8 cellular contexts compared by ENCODE assay signal in genomic region chr1:19483691-19484090, GRCh38. TPM values are rescaled to one million over a fixed set of nuclear protein-coding genes. Genes with fewer than 3 reads are reported as not detected.
DNase-seq lines count a peak whose midpoint lies in the region; ATAC-seq, FAIRE-seq and TF ChIP-seq lines count a peak whose summit lies in the region.
"Had no signal": no experiment of that assay in that cellular context is flagged by ENCODE, and none has a peak within 500 bp of the region (broad histone marks: within the 10 kb centered on the region; RNA-seq: fewer than 3 reads in every experiment).

No MANE protein-coding gene starts in this region.

- ATAC-seq in HCT116 = no peak
- no peak for ATAC-seq in activated CD8-positive, alpha-beta T cell treated with anti-CD3 and anti-CD28 coated beads, Interleukin-2, amount 10 ng/mL, durations not matched to agents 7 days and 5 days
- no peak for ATAC-seq in stimulated activated memory B cell treated with anti-CD40 and anti-IgM and Interleukin-4, amounts not matched to agents 10 μg/mL and 1 μg/mL and 100 μg/mL, for 72 hours

- peak overlapping the region; percentile 99 for H3K4me2 ChIP-seq in HCT116 (ENCODE audit: low read length)

- peak overlapping the region; percentile 92 to 97 for H3K4me3 ChIP-seq in HCT116 (replicated peaks in 1 of 2; ENCODE audit: low read depth in 1 of 2, low read length in 2 of 2)
- H3K4me3 ChIP-seq in iPS-18c (ENCODE audit: insufficient read depth, low read depth, low read length) = peak overlapping the region; percentile 95

- no peaks in the 10 kb centered on the region for H3K27me3 ChIP-seq in HCT116 (ENCODE audit: insufficient read depth, low read length)

- peaks cover 41% of the 10 kb centered on the region for H3K36me3 Mint-ChIP-seq in activated CD8-positive, alpha-beta T cell treated with anti-CD3 and anti-CD28 coated beads, Interleukin-2, amount 10 ng/mL, durations not matched to agents 7 days and 5 days (ENCODE audit: low read depth)
- H3K36me3 Mint-ChIP-seq in stimulated activated memory B cell treated with anti-CD40 and anti-IgM and Interleukin-4, amounts not matched to agents 10 μg/mL and 1 μg/mL and 100 μg/mL, for 72 hours = peaks cover 14% of the 10 kb centered on the region

- peak overlapping the region; percentile 95 for H3K4me3 Mint-ChIP-seq in activated CD8-positive, alpha-beta T cell treated with anti-CD3 and anti-CD28 coated beads, Interleukin-2, amount 10 ng/mL, durations not matched to agents 7 days and 5 days
- peak overlapping the region; percentile 88 for H3K4me3 Mint-ChIP-seq in stimulated activated memory B cell treated with anti-CD40 and anti-IgM and Interleukin-4, amounts not matched to agents 10 μg/mL and 1 μg/mL and 100 μg/mL, for 72 hours

- no peak for TF ChIP-seq RAD21 in HCT116 (IDR thresholded peaks at IDR 0.05; ENCODE audit: low read depth)

- H3K27me3 Mint-ChIP-seq in activated CD8-positive, alpha-beta T cell treated with anti-CD3 and anti-CD28 coated beads, Interleukin-2, amount 10 ng/mL, durations not matched to agents 7 days and 5 days (ENCODE audit: low read depth) = no peaks in the 10 kb centered on the region
- H3K27me3 Mint-ChIP-seq in stimulated activated memory B cell treated with anti-CD40 and anti-IgM and Interleukin-4, amounts not matched to agents 10 μg/mL and 1 μg/mL and 100 μg/mL, for 72 hours = no peaks in the 10 kb centered on the region

- TF ChIP-seq CTCF in HCT116 (IDR thresholded peaks at IDR 0.05 in 2 of 3, conservative IDR thresholded peaks at IDR 0.05 in 1 of 3; ENCODE audit: borderline replicate concordance in 1 of 3, insufficient read depth in 1 of 3, low read depth in 2 of 3, low read length in 2 of 3) = no peak

- H3K4me1 Mint-ChIP-seq in activated CD8-positive, alpha-beta T cell treated with anti-CD3 and anti-CD28 coated beads, Interleukin-2, amount 10 ng/mL, durations not matched to agents 7 days and 5 days (ENCODE audit: low read depth) = peaks cover 74% of the 10 kb centered on the region
- peaks cover 83% of the 10 kb centered on the region for H3K4me1 Mint-ChIP-seq in stimulated activated memory B cell treated with anti-CD40 and anti-IgM and Interleukin-4, amounts not matched to agents 10 μg/mL and 1 μg/mL and 100 μg/mL, for 72 hours

- H4K20me1 ChIP-seq in HCT116 (ENCODE audit: insufficient read depth) = no peaks in the 10 kb centered on the region

- POLR2A ChIA-PET in HCT116 (lab: Charles Lee) = no interaction called here
- POLR2A ChIA-PET in activated CD8-positive, alpha-beta T cell treated with anti-CD3 and anti-CD28 coated beads, Interleukin-2, amount 10 ng/mL, durations not matched to agents 7 days and 5 days (lab: Charles Lee) = interaction anchor here (1.0 to 13.1 kb wide), 7 partner anchors 15 to 116 kb away, joined by 3 to 194 read pairs (median 6); no protein-coding TSS in a partner anchor

- H3K9ac ChIP-seq in HCT116 (ENCODE audit: low read length) = peak overlapping the region; percentile 87

- H3K9me3 ChIP-seq in HCT116 (ENCODE audit: control insufficient read depth in 1 of 2, insufficient read depth in 1 of 2, low read depth in 1 of 2, low read length in 2 of 2) = no peaks in the 10 kb centered on the region
- no peaks in the 10 kb centered on the region for H3K9me3 ChIP-seq in iPS-18c (ENCODE audit: control insufficient read depth, insufficient read depth, low read length)

- RAD21 ChIA-PET in HCT116 (lab: Charles Lee; ENCODE audit: low non-redundant PET in 1 of 2, low total read pairs in 2 of 2, uncharacterized antibody in 2 of 2, unreplicated experiment in 2 of 2) = no interaction called here

- H3K79me2 ChIP-seq in HCT116 (ENCODE audit: insufficient read depth, low read length) = peaks cover 78% of the 10 kb centered on the region

- no peak for FAIRE-seq in GM12891 (lab: Jason Lieb, UNC)

- TF ChIP-seq POLR2A in HCT116 (IDR thresholded peaks at IDR 0.05; ENCODE audit: borderline replicate concordance, extremely low read depth, insufficient read depth, insufficient read length) = no peak
- TF ChIP-seq POLR2A in GM12891 (IDR thresholded peaks at IDR 0.05; ENCODE audit: low read depth, low read length) = no peak; the same call in 1 of the 2 replicates

- H3K4me1 ChIP-seq in HCT116 (ENCODE audit: control insufficient read depth in 1 of 2, insufficient read depth in 2 of 2, low read length in 2 of 2) = peaks cover 11 to 23% of the 10 kb centered on the region in 2 experiments; a peak in 3 of 4 replicates

- H3K9me2 ChIP-seq in HCT116 (ENCODE audit: insufficient read depth) = no peaks in the 10 kb centered on the region

- CTCF ChIA-PET in HCT116 (lab: Charles Lee) = interaction anchor here (1.2 kb wide), 1 partner anchor 99 kb away, joined by 4 read pairs; no protein-coding TSS in a partner anchor
- CTCF ChIA-PET in activated CD8-positive, alpha-beta T cell treated with anti-CD3 and anti-CD28 coated beads, Interleukin-2, amount 10 ng/mL, durations not matched to agents 7 days and 5 days (lab: Charles Lee) = interaction anchor here (0.7 to 2.4 kb wide), 8 partner anchors 14 to 170 kb away, joined by 3 to 13 read pairs (median 5); no protein-coding TSS in a partner anchor

- no peaks in the 10 kb centered on the region for H3K9me3 Mint-ChIP-seq in activated CD8-positive, alpha-beta T cell treated with anti-CD3 and anti-CD28 coated beads, Interleukin-2, amount 10 ng/mL, durations not matched to agents 7 days and 5 days (ENCODE audit: insufficient read depth)
- H3K9me3 Mint-ChIP-seq in stimulated activated memory B cell treated with anti-CD40 and anti-IgM and Interleukin-4, amounts not matched to agents 10 μg/mL and 1 μg/mL and 100 μg/mL, for 72 hours = no peaks in the 10 kb centered on the region

- no peaks in the 10 kb centered on the region for H3K36me3 ChIP-seq in HCT116 (ENCODE audit: control insufficient read depth in 1 of 2, insufficient read depth in 2 of 2, low read length in 2 of 2)

- H3K27ac ChIP-seq in HCT116 (ENCODE audit: low read depth, low read length) = no peak overlapping the region; the same call in 1 of the 2 replicates

- intact Hi-C loops in HCT116 (cut with micrococcal nuclease) = loop anchor here (5.0 kb wide), 1 partner anchor 114 kb away; a partner anchor contains a TSS

- no peak overlapping the region for H2AFZ ChIP-seq in HCT116 (ENCODE audit: low read depth, low read length, poor library complexity, severe bottlenecking)

- H3K27ac Mint-ChIP-seq in activated CD8-positive, alpha-beta T cell treated with anti-CD3 and anti-CD28 coated beads, Interleukin-2, amount 10 ng/mL, durations not matched to agents 7 days and 5 days = peak overlapping the region; percentile 92
- peak overlapping the region; percentile 94 for H3K27ac Mint-ChIP-seq in stimulated activated memory B cell treated with anti-CD40 and anti-IgM and Interleukin-4, amounts not matched to agents 10 μg/mL and 1 μg/mL and 100 μg/mL, for 72 hours

- DNase-seq in HCT116 (ENCODE audit: low read depth, low spot score) = no peak
- no peak for DNase-seq in activated CD8-positive, alpha-beta T cell treated with anti-CD3 and anti-CD28 coated beads, Interleukin-2, amount 10 ng/mL, durations not matched to agents 7 days and 5 days
- no peak for DNase-seq in islet precursor cell
- DNase-seq in GM12891 (ENCODE audit: insufficient read length, low spot score) = no peak
- no peak for DNase-seq in NOMO-1 treated with dmso at 0.1 percent for 144 hours (lab: John Stamatoyannopoulos, UW; ENCODE audit: unreplicated experiment)
- DNase-seq: NK-92 treated with Interleukin-12 subunit alpha and Interleukin-12 subunit beta, amount 100 ng/mL, for 24 hours had no signal

- no TSS peak for BruUV-seq in HCT116 (replicated peaks; lab: Mats Ljungman, UMichigan)

TF ChIP-seq in HCT116, 20 proteins besides CTCF, POLR2A, EP300 and RAD21 (continues in another document):
- TF ChIP-seq EZH2 (IDR thresholded peaks at IDR 0.05) (no peak), TCF7L2 (IDR thresholded peaks at IDR 0.05; ENCODE audit: borderline replicate concordance, extremely low read depth, insufficient read depth, insufficient read length) (no peak), JUND (IDR thresholded peaks at IDR 0.05) (no peak), ZFX (IDR thresholded peaks at IDR 0.05) (no peak), EGR1 (IDR thresholded peaks at IDR 0.05; ENCODE audit: low read depth) (no peak), FOSL1 (IDR thresholded peaks at IDR 0.05; ENCODE audit: low read depth) (no peak), SIN3A (IDR thresholded peaks at IDR 0.05; ENCODE audit: low read depth) (no peak), ELF1 (IDR thresholded peaks at IDR 0.05; ENCODE audit: borderline replicate concordance, low read depth) (no peak), ZNF274 (IDR thresholded peaks at IDR 0.05; ENCODE audit: low read depth, low read length) (no peak)

TF ChIP-seq in GM12891, 5 proteins besides CTCF, POLR2A, EP300 and RAD21:
- no peak for TF ChIP-seq SPI1 (IDR thresholded peaks at IDR 0.05; ENCODE audit: low read depth, low read length)
- no peak for TF ChIP-seq PAX5 (IDR thresholded peaks at IDR 0.05; ENCODE audit: insufficient read depth, low read length, severe bottlenecking)
- no peak for TF ChIP-seq POLR2AphosphoS5 (IDR thresholded peaks at IDR 0.05; ENCODE audit: low read depth, low read length)
- no peak for TF ChIP-seq POU2F2 (IDR thresholded peaks at IDR 0.05; ENCODE audit: low read depth, low read length)
- no peak for TF ChIP-seq TAF1 (IDR thresholded peaks at IDR 0.05; ENCODE audit: low read depth, low read length)
TF ChIP-seq in GM12891: peak in this region for 0.

RNA-seq across cellular contexts. Expression of gene CAPZB, which starts 1.6 kb away (rescaled TPM):
- total RNA-seq in HCT116 (2021; ENCODE audit: unreplicated experiment) = 203 TPM
- 163 and 180 TPM in 2 replicates for polyA plus RNA-seq in HCT116 (2012)
- 100 to 1,000 TPM; 492 to 518 TPM for total RNA-seq in activated CD8-positive, alpha-beta T cell treated with anti-CD3 and anti-CD28 coated beads, Interleukin-2, amount 10 ng/mL, durations not matched to agents 7 days and 5 days
- polyA plus RNA-seq in GM12891 (2012; ENCODE audit: low read depth, missing spikeins) = 305 TPM
